In the genomic region with DNA sequence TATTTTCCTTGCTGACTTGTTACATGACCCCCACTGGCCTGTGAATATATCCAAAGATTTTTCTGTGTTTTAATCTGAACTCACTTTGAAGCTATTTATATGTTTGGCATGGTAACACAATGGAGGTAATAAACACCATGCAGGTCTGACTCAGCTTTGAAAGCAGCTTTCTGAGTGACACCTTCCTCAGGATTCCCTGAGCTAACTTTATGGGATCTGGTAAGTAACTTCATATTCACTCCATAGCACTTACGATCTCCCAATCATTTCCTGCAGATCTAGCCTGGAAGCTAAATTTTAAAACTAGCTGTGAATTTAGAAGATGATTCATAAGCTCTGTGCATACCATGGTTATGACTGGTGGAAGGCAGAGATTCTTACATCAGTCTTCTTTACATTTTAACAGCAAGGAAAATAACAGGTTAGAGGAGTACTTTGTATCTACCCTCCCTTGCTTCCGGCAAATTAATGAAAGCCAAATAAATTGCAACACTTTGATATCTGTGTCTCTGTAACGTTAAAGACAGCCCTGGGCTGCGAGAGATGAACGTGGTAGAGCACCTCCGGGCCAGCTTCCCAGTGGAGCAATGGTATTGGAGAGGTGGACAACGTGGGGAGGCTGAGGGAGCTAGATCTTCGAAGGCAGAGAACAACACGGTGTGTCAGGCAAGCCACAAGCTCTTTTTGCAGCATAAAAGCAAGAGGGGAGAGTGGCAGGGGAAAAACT, we compare ENCODE assay signal across 1 cellular context.
A peak's percentile ranks its signal among the peaks of the same experiment; 100 is the strongest.
TF ChIP-seq lines count a peak whose summit lies in the region.

No MANE protein-coding gene starts in this region.

TF ChIP-seq in HepG2, 621 proteins besides CTCF, POLR2A, EP300 and RAD21 (continued from another document and continues in another):
- TF ChIP-seq, protein P1, sequence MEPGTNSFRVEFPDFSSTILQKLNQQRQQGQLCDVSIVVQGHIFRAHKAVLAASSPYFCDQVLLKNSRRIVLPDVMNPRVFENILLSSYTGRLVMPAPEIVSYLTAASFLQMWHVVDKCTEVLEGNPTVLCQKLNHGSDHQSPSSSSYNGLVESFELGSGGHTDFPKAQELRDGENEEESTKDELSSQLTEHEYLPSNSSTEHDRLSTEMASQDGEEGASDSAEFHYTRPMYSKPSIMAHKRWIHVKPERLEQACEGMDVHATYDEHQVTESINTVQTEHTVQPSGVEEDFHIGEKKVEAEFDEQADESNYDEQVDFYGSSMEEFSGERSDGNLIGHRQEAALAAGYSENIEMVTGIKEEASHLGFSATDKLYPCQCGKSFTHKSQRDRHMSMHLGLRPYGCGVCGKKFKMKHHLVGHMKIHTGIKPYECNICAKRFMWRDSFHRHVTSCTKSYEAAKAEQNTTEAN (CRISPR knock-in tag; conservative IDR thresholded peaks at IDR 0.05): 0 out of 2 replicates have a peak, but pooled peaks have one; percentile 10
- TF ChIP-seq KDM6A (CRISPR knock-in tag; IDR thresholded peaks at IDR 0.05; ENCODE audit: low read depth) (no peak), JUNB (CRISPR knock-in tag; IDR thresholded peaks at IDR 0.05; ENCODE audit: borderline replicate concordance) (peak; percentile 76; the same call in 1 of the 2 replicates), PLRG1 (conservative IDR thresholded peaks at IDR 0.05) (no peak), ZNF460 (CRISPR knock-in tag; IDR thresholded peaks at IDR 0.05; ENCODE audit: borderline replicate concordance) (no peak), CEBPG (CRISPR knock-in tag; IDR thresholded peaks at IDR 0.05) (peak; percentile 88), ZNF136 (CRISPR knock-in tag; IDR thresholded peaks at IDR 0.05; ENCODE audit: low read depth) (0 out of 2 replicates have a peak, but pooled peaks have one; percentile 16), ZNF652 (CRISPR knock-in tag; IDR thresholded peaks at IDR 0.05; ENCODE audit: borderline replicate concordance, low read depth) (no peak), ZNF674 (CRISPR knock-in tag; IDR thresholded peaks at IDR 0.05; ENCODE audit: low read depth) (no peak), AGO1 (IDR thresholded peaks at IDR 0.05; ENCODE audit: low read depth, low read length, poor library complexity, severe bottlenecking) (no peak), DPF2 (CRISPR knock-in tag; IDR thresholded peaks at IDR 0.05; ENCODE audit: borderline replicate concordance, low read depth) (peak; percentile 57; the same call in 1 of the 2 replicates), IRX3 (CRISPR knock-in tag; IDR thresholded peaks at IDR 0.05; ENCODE audit: borderline replicate concordance, low read depth) (no peak), SOX6 (IDR thresholded peaks at IDR 0.05) (no peak), SOX6 (CRISPR knock-in tag; IDR thresholded peaks at IDR 0.05) (peak; percentile 77), MAZ (IDR thresholded peaks at IDR 0.05; ENCODE audit: borderline replicate concordance, low read depth, low read length) (no peak), MAZ (CRISPR knock-in tag; IDR thresholded peaks at IDR 0.05; ENCODE audit: low read depth) (no peak), ZKSCAN1 (IDR thresholded peaks at IDR 0.05; ENCODE audit: low read length) (no peak), CREB1 (IDR thresholded peaks at IDR 0.05) (no peak), CREB1 (CRISPR knock-in tag; IDR thresholded peaks at IDR 0.05) (peak; percentile 65; the same call in 1 of the 2 replicates), ZNF839 (CRISPR knock-in tag; IDR thresholded peaks at IDR 0.05; ENCODE audit: borderline replicate concordance) (no peak), MED1 (CRISPR knock-in tag; IDR thresholded peaks at IDR 0.05) (peak; percentile 96), ZNF383 (CRISPR knock-in tag; IDR thresholded peaks at IDR 0.05; ENCODE audit: borderline replicate concordance) (no peak), SMARCC2 (IDR thresholded peaks at IDR 0.05) (no peak), FOXJ3 (CRISPR knock-in tag; IDR thresholded peaks at IDR 0.05; ENCODE audit: borderline replicate concordance) (peak; percentile 52; the same call in 1 of the 2 replicates), ZNF101 (CRISPR knock-in tag; IDR thresholded peaks at IDR 0.05; ENCODE audit: borderline replicate concordance, low read depth) (no peak), BRD4 (CRISPR knock-in tag; IDR thresholded peaks at IDR 0.05) (no peak), ZNF264 (CRISPR knock-in tag; IDR thresholded peaks at IDR 0.05) (no peak), ZNF484 (CRISPR knock-in tag; IDR thresholded peaks at IDR 0.05; ENCODE audit: borderline replicate concordance, low read depth) (no peak), GABPA (IDR thresholded peaks at IDR 0.05; ENCODE audit: low read depth, low read length) (no peak), GABPA (CRISPR knock-in tag; IDR thresholded peaks at IDR 0.05; ENCODE audit: low read depth) (peak; percentile 47; the same call in 1 of the 2 replicates), SRF (IDR thresholded peaks at IDR 0.05; ENCODE audit: low read depth, low read length) (no peak), MLLT10 (CRISPR knock-in tag; IDR thresholded peaks at IDR 0.05) (no peak), ZNF496 (CRISPR knock-in tag; IDR thresholded peaks at IDR 0.05; ENCODE audit: insufficient replicate concordance) (no peak), NR2C2 (CRISPR knock-in tag; IDR thresholded peaks at IDR 0.05; ENCODE audit: borderline replicate concordance) (no peak)
- TF ChIP-seq, protein P2, sequence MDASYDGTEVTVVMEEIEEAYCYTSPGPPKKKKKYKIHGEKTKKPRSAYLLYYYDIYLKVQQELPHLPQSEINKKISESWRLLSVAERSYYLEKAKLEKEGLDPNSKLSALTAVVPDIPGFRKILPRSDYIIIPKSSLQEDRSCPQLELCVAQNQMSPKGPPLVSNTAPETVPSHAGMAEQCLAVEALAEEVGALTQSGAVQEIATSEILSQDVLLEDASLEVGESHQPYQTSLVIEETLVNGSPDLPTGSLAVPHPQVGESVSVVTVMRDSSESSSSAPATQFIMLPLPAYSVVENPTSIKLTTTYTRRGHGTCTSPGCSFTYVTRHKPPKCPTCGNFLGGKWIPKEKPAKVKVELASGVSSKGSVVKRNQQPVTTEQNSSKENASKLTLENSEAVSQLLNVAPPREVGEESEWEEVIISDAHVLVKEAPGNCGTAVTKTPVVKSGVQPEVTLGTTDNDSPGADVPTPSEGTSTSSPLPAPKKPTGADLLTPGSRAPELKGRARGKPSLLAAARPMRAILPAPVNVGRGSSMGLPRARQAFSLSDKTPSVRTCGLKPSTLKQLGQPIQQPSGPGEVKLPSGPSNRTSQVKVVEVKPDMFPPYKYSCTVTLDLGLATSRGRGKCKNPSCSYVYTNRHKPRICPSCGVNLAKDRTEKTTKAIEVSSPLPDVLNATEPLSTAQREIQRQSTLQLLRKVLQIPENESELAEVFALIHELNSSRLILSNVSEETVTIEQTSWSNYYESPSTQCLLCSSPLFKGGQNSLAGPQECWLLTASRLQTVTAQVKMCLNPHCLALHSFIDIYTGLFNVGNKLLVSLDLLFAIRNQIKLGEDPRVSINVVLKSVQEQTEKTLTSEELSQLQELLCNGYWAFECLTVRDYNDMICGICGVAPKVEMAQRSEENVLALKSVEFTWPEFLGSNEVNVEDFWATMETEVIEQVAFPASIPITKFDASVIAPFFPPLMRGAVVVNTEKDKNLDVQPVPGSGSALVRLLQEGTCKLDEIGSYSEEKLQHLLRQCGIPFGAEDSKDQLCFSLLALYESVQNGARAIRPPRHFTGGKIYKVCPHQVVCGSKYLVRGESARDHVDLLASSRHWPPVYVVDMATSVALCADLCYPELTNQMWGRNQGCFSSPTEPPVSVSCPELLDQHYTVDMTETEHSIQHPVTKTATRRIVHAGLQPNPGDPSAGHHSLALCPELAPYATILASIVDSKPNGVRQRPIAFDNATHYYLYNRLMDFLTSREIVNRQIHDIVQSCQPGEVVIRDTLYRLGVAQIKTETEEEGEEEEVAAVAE (CRISPR knock-in tag; IDR thresholded peaks at IDR 0.05; ENCODE audit: borderline replicate concordance): peak; percentile 54; the same call in 1 of the 2 replicates
- TF ChIP-seq, protein P3, sequence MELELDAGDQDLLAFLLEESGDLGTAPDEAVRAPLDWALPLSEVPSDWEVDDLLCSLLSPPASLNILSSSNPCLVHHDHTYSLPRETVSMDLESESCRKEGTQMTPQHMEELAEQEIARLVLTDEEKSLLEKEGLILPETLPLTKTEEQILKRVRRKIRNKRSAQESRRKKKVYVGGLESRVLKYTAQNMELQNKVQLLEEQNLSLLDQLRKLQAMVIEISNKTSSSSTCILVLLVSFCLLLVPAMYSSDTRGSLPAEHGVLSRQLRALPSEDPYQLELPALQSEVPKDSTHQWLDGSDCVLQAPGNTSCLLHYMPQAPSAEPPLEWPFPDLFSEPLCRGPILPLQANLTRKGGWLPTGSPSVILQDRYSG (CRISPR knock-in tag; IDR thresholded peaks at IDR 0.05): no peak
- TF ChIP-seq, protein P4, sequence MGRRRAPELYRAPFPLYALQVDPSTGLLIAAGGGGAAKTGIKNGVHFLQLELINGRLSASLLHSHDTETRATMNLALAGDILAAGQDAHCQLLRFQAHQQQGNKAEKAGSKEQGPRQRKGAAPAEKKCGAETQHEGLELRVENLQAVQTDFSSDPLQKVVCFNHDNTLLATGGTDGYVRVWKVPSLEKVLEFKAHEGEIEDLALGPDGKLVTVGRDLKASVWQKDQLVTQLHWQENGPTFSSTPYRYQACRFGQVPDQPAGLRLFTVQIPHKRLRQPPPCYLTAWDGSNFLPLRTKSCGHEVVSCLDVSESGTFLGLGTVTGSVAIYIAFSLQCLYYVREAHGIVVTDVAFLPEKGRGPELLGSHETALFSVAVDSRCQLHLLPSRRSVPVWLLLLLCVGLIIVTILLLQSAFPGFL (CRISPR knock-in tag; IDR thresholded peaks at IDR 0.05): no peak
- TF ChIP-seq, protein P5, sequence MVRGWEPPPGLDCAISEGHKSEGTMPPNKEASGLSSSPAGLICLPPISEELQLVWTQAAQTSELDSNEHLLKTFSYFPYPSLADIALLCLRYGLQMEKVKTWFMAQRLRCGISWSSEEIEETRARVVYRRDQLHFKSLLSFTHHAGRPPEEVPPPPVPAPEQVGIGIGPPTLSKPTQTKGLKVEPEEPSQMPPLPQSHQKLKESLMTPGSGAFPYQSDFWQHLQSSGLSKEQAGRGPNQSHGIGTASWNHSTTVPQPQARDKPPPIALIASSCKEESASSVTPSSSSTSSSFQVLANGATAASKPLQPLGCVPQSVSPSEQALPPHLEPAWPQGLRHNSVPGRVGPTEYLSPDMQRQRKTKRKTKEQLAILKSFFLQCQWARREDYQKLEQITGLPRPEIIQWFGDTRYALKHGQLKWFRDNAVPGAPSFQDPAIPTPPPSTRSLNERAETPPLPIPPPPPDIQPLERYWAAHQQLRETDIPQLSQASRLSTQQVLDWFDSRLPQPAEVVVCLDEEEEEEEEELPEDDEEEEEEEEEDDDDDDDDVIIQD (CRISPR knock-in tag; IDR thresholded peaks at IDR 0.05; ENCODE audit: low read depth): no peak
- TF ChIP-seq, protein P6, sequence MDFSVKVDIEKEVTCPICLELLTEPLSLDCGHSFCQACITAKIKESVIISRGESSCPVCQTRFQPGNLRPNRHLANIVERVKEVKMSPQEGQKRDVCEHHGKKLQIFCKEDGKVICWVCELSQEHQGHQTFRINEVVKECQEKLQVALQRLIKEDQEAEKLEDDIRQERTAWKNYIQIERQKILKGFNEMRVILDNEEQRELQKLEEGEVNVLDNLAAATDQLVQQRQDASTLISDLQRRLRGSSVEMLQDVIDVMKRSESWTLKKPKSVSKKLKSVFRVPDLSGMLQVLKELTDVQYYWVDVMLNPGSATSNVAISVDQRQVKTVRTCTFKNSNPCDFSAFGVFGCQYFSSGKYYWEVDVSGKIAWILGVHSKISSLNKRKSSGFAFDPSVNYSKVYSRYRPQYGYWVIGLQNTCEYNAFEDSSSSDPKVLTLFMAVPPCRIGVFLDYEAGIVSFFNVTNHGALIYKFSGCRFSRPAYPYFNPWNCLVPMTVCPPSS (IDR thresholded peaks at IDR 0.05): no peak
- TF ChIP-seq, protein P7, sequence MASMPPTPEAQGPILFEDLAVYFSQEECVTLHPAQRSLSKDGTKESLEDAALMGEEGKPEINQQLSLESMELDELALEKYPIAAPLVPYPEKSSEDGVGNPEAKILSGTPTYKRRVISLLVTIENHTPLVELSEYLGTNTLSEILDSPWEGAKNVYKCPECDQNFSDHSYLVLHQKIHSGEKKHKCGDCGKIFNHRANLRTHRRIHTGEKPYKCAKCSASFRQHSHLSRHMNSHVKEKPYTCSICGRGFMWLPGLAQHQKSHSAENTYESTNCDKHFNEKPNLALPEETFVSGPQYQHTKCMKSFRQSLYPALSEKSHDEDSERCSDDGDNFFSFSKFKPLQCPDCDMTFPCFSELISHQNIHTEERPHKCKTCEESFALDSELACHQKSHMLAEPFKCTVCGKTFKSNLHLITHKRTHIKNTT (CRISPR knock-in tag; IDR thresholded peaks at IDR 0.05): no peak
- TF ChIP-seq, protein P8, sequence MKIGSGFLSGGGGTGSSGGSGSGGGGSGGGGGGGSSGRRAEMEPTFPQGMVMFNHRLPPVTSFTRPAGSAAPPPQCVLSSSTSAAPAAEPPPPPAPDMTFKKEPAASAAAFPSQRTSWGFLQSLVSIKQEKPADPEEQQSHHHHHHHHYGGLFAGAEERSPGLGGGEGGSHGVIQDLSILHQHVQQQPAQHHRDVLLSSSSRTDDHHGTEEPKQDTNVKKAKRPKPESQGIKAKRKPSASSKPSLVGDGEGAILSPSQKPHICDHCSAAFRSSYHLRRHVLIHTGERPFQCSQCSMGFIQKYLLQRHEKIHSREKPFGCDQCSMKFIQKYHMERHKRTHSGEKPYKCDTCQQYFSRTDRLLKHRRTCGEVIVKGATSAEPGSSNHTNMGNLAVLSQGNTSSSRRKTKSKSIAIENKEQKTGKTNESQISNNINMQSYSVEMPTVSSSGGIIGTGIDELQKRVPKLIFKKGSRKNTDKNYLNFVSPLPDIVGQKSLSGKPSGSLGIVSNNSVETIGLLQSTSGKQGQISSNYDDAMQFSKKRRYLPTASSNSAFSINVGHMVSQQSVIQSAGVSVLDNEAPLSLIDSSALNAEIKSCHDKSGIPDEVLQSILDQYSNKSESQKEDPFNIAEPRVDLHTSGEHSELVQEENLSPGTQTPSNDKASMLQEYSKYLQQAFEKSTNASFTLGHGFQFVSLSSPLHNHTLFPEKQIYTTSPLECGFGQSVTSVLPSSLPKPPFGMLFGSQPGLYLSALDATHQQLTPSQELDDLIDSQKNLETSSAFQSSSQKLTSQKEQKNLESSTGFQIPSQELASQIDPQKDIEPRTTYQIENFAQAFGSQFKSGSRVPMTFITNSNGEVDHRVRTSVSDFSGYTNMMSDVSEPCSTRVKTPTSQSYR (CRISPR knock-in tag; IDR thresholded peaks at IDR 0.05; ENCODE audit: borderline replicate concordance): no peak
- TF ChIP-seq, protein P9, sequence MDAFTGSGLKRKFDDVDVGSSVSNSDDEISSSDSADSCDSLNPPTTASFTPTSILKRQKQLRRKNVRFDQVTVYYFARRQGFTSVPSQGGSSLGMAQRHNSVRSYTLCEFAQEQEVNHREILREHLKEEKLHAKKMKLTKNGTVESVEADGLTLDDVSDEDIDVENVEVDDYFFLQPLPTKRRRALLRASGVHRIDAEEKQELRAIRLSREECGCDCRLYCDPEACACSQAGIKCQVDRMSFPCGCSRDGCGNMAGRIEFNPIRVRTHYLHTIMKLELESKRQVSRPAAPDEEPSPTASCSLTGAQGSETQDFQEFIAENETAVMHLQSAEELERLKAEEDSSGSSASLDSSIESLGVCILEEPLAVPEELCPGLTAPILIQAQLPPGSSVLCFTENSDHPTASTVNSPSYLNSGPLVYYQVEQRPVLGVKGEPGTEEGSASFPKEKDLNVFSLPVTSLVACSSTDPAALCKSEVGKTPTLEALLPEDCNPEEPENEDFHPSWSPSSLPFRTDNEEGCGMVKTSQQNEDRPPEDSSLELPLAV (CRISPR knock-in tag; conservative IDR thresholded peaks at IDR 0.05; ENCODE audit: low read depth): no peak
- TF ChIP-seq, protein P10, sequence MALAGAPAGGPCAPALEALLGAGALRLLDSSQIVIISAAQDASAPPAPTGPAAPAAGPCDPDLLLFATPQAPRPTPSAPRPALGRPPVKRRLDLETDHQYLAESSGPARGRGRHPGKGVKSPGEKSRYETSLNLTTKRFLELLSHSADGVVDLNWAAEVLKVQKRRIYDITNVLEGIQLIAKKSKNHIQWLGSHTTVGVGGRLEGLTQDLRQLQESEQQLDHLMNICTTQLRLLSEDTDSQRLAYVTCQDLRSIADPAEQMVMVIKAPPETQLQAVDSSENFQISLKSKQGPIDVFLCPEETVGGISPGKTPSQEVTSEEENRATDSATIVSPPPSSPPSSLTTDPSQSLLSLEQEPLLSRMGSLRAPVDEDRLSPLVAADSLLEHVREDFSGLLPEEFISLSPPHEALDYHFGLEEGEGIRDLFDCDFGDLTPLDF (CRISPR knock-in tag; IDR thresholded peaks at IDR 0.05): no peak
